ENCODE assay signal across 24 cellular contexts in genomic region chr3:14767706-14768105, GRCh38. TPM values are rescaled to one million over a fixed set of nuclear protein-coding genes. Genes with fewer than 3 reads are reported as not detected.
DNase-seq lines count a peak whose midpoint lies in the region; ATAC-seq and TF ChIP-seq lines count a peak whose summit lies in the region.
"Had no signal": no experiment of that assay in that cellular context is flagged by ENCODE, and none has a peak within 500 bp of the region (broad histone marks: within the 10 kb centered on the region; RNA-seq: fewer than 3 reads in every experiment).

No MANE protein-coding gene starts in this region.

- no peak overlapping the region for H3K4me3 Mint-ChIP-seq in nephron progenitor cell
- no peak overlapping the region for H3K4me3 Mint-ChIP-seq in CD8-positive, alpha-beta memory T cell
- H3K4me3 Mint-ChIP-seq: CD8-positive, alpha-beta T cell; HFFc6 had no signal

- WGBS in heart right ventricle, 2 donors, result 85 to 90% methylated on average over 9 of the region's 9 CpGs

- H3K4me2 ChIP-seq in DND-41 (ENCODE audit: insufficient read depth, low read length), result no peak overlapping the region

- H3K79me2 ChIP-seq in DND-41 (ENCODE audit: insufficient read depth, low read length), result no peaks in the 10 kb centered on the region

- H3K36me3 ChIP-seq in DND-41 (ENCODE audit: insufficient read depth, low read length) (no peaks in the 10 kb centered on the region), RWPE2 (ENCODE audit: low read depth) (no peaks in the 10 kb centered on the region), heart right ventricle (no peaks in the 10 kb centered on the region)
- no peaks in the 10 kb centered on the region for H3K36me3 ChIP-seq in CD8-positive, alpha-beta memory T cell (ENCODE audit: insufficient read depth, low read length)
- H3K36me3 ChIP-seq: Peyer's patch, SJSA1 had no signal

- H2AFZ ChIP-seq in DND-41 (ENCODE audit: low read depth, low read length), result peak overlapping the region; percentile 8; the same call in 1 of the 2 replicates

- peaks cover 14% of the 10 kb centered on the region for H3K4me1 Mint-ChIP-seq in nephron progenitor cell
- no peaks in the 10 kb centered on the region for H3K4me1 Mint-ChIP-seq in CD8-positive, alpha-beta memory T cell

- H3K9me3 ChIP-seq in DND-41 (ENCODE audit: insufficient read depth, low read length, severe bottlenecking) (no peaks in the 10 kb centered on the region), RWPE2 (ENCODE audit: severe bottlenecking) (no peaks in the 10 kb centered on the region), heart right ventricle (no peaks in the 10 kb centered on the region)
- H3K9me3 ChIP-seq in CD8-positive, alpha-beta memory T cell (ENCODE audit: low read length), result no peaks in the 10 kb centered on the region
- H3K9me3 ChIP-seq: Peyer's patch, SJSA1 had no signal

- peak overlapping the region; percentile 54 for H3K27ac Mint-ChIP-seq in nephron progenitor cell
- no peak overlapping the region for H3K27ac Mint-ChIP-seq in CD8-positive, alpha-beta memory T cell
- H3K27ac Mint-ChIP-seq: CD8-positive, alpha-beta T cell; HFFc6 had no signal

- intact Hi-C loops in heart right ventricle (cut with DNase I), result no loop called here

- H3K27me3 ChIP-seq in DND-41 (ENCODE audit: insufficient read depth, low read length, poor library complexity), result no peaks in the 10 kb centered on the region
- H3K27me3 ChIP-seq in RWPE2 (ENCODE audit: insufficient read depth, poor library complexity, severe bottlenecking), result no peaks in the 10 kb centered on the region
- no peaks in the 10 kb centered on the region for H3K27me3 ChIP-seq in CD8-positive, alpha-beta memory T cell (ENCODE audit: insufficient read depth, low read length, poor library complexity, severe bottlenecking)
- no peaks in the 10 kb centered on the region for H3K27me3 ChIP-seq in heart right ventricle
- H3K27me3 ChIP-seq: Peyer's patch, SJSA1 had no signal

- ATAC-seq in DND-41 (ENCODE audit: insufficient read depth, low read depth), result peak; percentile 73
- ATAC-seq in RWPE2 (ENCODE audit: low read depth), result 0 out of 3 replicates have a peak, but pooled peaks have one; percentile 8
- ATAC-seq in heart right ventricle, result no peak
- ATAC-seq: CD8-positive, alpha-beta T cell; K562; Right ventricle myocardium inferior had no signal

- no peak for TF ChIP-seq CTCF in DND-41 (IDR thresholded peaks at IDR 0.05; ENCODE audit: borderline replicate concordance, extremely low read depth, low read length, poor library complexity, severe bottlenecking)
- TF ChIP-seq CTCF in RWPE2 (IDR thresholded peaks at IDR 0.05; ENCODE audit: poor library complexity, severe bottlenecking), result no peak
- no peak for TF ChIP-seq CTCF in nephron progenitor cell (IDR thresholded peaks at IDR 0.05)
- no peak for TF ChIP-seq CTCF in heart right ventricle (IDR thresholded peaks at IDR 0.05)

- peak; percentile 1 for DNase-seq in AG08396 (ENCODE audit: low spot score)
- peak; percentile 38 for DNase-seq in DND-41
- DNase-seq in RWPE2 (ENCODE audit: low spot score), result no peak
- DNase-seq in nephron progenitor cell, result no peak
- no peak for DNase-seq in CD8-positive, alpha-beta memory T cell
- no peak for DNase-seq in NCI-H2196 treated with DMSO at 0.1 percent for 48 hours (lab: John Stamatoyannopoulos, UW; ENCODE audit: unreplicated experiment)
- DNase-seq in heart right ventricle, result no peak
- DNase-seq: ACHN; C1 segment of cervical spinal cord; Calu3; CD8-positive, alpha-beta T cell; DMS153; HFFc6; NCI-H1092 treated with DMSO at 0.1 percent for 48 hours; NCI-H1436 treated with DMSO at 0.1 percent for 48 hours; NCI-H1930; NCI-H345; NCI-H524 treated with DMSO at 0.1 percent for 48 hours; NCI-H82; SW 1271 had no signal

- peak overlapping the region; percentile 62 for H3K27ac ChIP-seq in DND-41 (ENCODE audit: low read length)
- H3K27ac ChIP-seq in RWPE2 (ENCODE audit: poor library complexity, severe bottlenecking), result no peak overlapping the region
- no peak overlapping the region for H3K27ac ChIP-seq in CD8-positive, alpha-beta memory T cell (ENCODE audit: low read depth, low read length)
- H3K27ac ChIP-seq in heart right ventricle, result no peak overlapping the region
- H3K27ac ChIP-seq: Peyer's patch, SJSA1 had no signal

- POLR2A ChIA-PET in CD8-positive, alpha-beta memory T cell (lab: Charles Lee), result no interaction called here

- no peaks in the 10 kb centered on the region for H4K20me1 ChIP-seq in DND-41 (ENCODE audit: insufficient read depth, low read length)

- H3K27me3 Mint-ChIP-seq in nephron progenitor cell (ENCODE audit: low read depth, poor library complexity), result peaks cover 16% of the 10 kb centered on the region
- H3K27me3 Mint-ChIP-seq in CD8-positive, alpha-beta memory T cell, result peaks cover 12 to 17% of the 10 kb centered on the region in 2 donors

- CTCF ChIA-PET in CD8-positive, alpha-beta memory T cell (lab: Charles Lee), result no interaction called here

- H3K4me3 ChIP-seq in DND-41 (ENCODE audit: low read depth in 1 of 2, low read length in 2 of 2) (no peak overlapping the region), RWPE2 (ENCODE audit: severe bottlenecking) (no peak overlapping the region), heart right ventricle (no peak overlapping the region)
- no peak overlapping the region for H3K4me3 ChIP-seq in CD8-positive, alpha-beta memory T cell (ENCODE audit: low read length)
- H3K4me3 ChIP-seq: K562, Peyer's patch, SJSA1 had no signal

- H3K4me1 ChIP-seq in DND-41 (ENCODE audit: insufficient read depth, low read length) (peaks cover 21% of the 10 kb centered on the region), RWPE2 (ENCODE audit: insufficient read depth, poor library complexity, severe bottlenecking) (no peaks in the 10 kb centered on the region), heart right ventricle (no peaks in the 10 kb centered on the region)
- H3K4me1 ChIP-seq in CD8-positive, alpha-beta memory T cell (ENCODE audit: insufficient read depth, low read length), result no peaks in the 10 kb centered on the region
- H3K4me1 ChIP-seq: Peyer's patch, SJSA1 had no signal

- no peak overlapping the region for H3K9ac ChIP-seq in DND-41 (ENCODE audit: low read depth, low read length)

- H3K9me3 Mint-ChIP-seq in nephron progenitor cell, result no peaks in the 10 kb centered on the region
- no peaks in the 10 kb centered on the region for H3K9me3 Mint-ChIP-seq in CD8-positive, alpha-beta memory T cell
- H3K9me3 Mint-ChIP-seq: CD8-positive, alpha-beta T cell; HFFc6 had no signal

- no peaks in the 10 kb centered on the region for H3K36me3 Mint-ChIP-seq in nephron progenitor cell (ENCODE audit: low read depth)
- no peaks in the 10 kb centered on the region for H3K36me3 Mint-ChIP-seq in CD8-positive, alpha-beta memory T cell
- H3K36me3 Mint-ChIP-seq: CD8-positive, alpha-beta T cell had no signal

RNA-seq across cellular contexts. Expression of gene FGD5, which starts 51.1 kb away (rescaled TPM):
- not detected for total RNA-seq in CD8-positive, alpha-beta memory T cell
- not detected for polyA plus RNA-seq in CD8-positive, alpha-beta memory T cell
- total RNA-seq in heart right ventricle, result 10 to 100 TPM; 10.8 to 23.4 (median 16.6) TPM
- 10 to 100 TPM in 1 of 2 donors, 1 to 10 TPM in 1; 8.9 to 11.0 TPM for polyA plus RNA-seq in heart right ventricle
- total RNA-seq: Calu3; CD8-positive, alpha-beta T cell; HFFc6; SJSA1 had no signal
- polyA plus RNA-seq: K562 had no signal

Comparison
In these comparisons a context has a peak if more than half of its experiments do, and no peak if none do; other contexts are left out.
1. DNase-seq: peak in AG08396 (single experiment) and DND-41 (single experiment); none in RWPE2 (single experiment), nephron progenitor cell (single experiment), CD8-positive, alpha-beta memory T cell (0 of 5), NCI-H2196 treated with DMSO at 0.1 percent for 48 hours (single experiment) and heart right ventricle (0 of 2).
2. ATAC-seq: peak in DND-41 (single experiment) and RWPE2 (single experiment); none in heart right ventricle (0 of 8).
3. RNA of gene FGD5, which starts 51.1 kb away (total RNA-seq): 10.8 to 23.4 TPM in heart right ventricle; not detected in CD8-positive, alpha-beta memory T cell; every median in the first group is over 10 times any median in the second.